Comparison of ENCODE assay signal across 7 cellular contexts in genomic region chr6:144676310-144676709, GRCh38.
DNase-seq lines count a peak whose midpoint lies in the region; ATAC-seq, FAIRE-seq and TF ChIP-seq lines count a peak whose summit lies in the region.
"Not testable (repeated sequence)": the region's sequence is repeated elsewhere in the genome, so short reads cannot be mapped to it uniquely, and the experiment has no call there.

No MANE protein-coding gene starts in this region.

- H2BK120ac ChIP-seq in IMR-90 (ENCODE audit: low read depth, low read length), result not testable (repeated sequence)

- not testable (repeated sequence) for TF ChIP-seq RAD21 in A549 (conservative IDR thresholded peaks at IDR 0.05 in 1 of 2, IDR thresholded peaks at IDR 0.05 in 1 of 2); IMR-90 (IDR thresholded peaks at IDR 0.05; ENCODE audit: low read length); K562 (CRISPR knock-in tag; conservative IDR thresholded peaks at IDR 0.05 in 1 of 2, IDR thresholded peaks at IDR 0.05 in 1 of 2); HepG2 (CRISPR knock-in tag; IDR thresholded peaks at IDR 0.05)

- CTCF ChIA-PET in A549 (lab: Yijun Ruan, JAX); IMR-90 (lab: Yijun Ruan, JAX); K562 (lab: Yijun Ruan, JAX; ENCODE audit: low intra/inter-chr PET ratio); HepG2 (lab: Yijun Ruan, JAX; ENCODE audit: low intra/inter-chr PET ratio, low total read pairs): not testable (repeated sequence)

- H2AK5ac ChIP-seq in IMR-90 (ENCODE audit: low read depth, low read length), result not testable (repeated sequence)

- H2BK15ac ChIP-seq in IMR-90 (ENCODE audit: low read depth, low read length), result not testable (repeated sequence)

- H3K4me3 ChIP-seq in A549; DND-41 (ENCODE audit: low read depth in 1 of 2, low read length in 2 of 2); IMR-90 (ENCODE audit: insufficient read depth, low read depth, low read length); KMS-11 (IDR thresholded peaks at IDR 0.05; ENCODE audit: insufficient read depth, low read depth, low read length); K562; HepG2 (replicated peaks in 1 of 3; ENCODE audit: insufficient read depth in 1 of 3, low read depth in 2 of 3, low read length in 3 of 3); neutrophil (ENCODE audit: low read depth in 1 of 2, low read length in 1 of 2): not testable (repeated sequence)

- H3K27me3 ChIP-seq in DND-41 (ENCODE audit: insufficient read depth, low read length, poor library complexity); IMR-90 (ENCODE audit: control insufficient read depth, insufficient read depth, low read length); KMS-11 (ENCODE audit: insufficient read depth, low read depth); K562 (ENCODE audit: control insufficient read depth in 2 of 2, insufficient read depth in 2 of 2, low read length in 2 of 2); HepG2 (ENCODE audit: control insufficient read depth in 1 of 2, insufficient read depth in 2 of 2, low read length in 2 of 2); neutrophil: not testable (repeated sequence)

- DNase-seq in A549 (ENCODE audit: low read depth in 1 of 2, low spot score in 1 of 2); DND-41; IMR-90; K562 (ENCODE audit: extremely low read depth in 1 of 4, low spot score in 3 of 4); HepG2 (ENCODE audit: low spot score): not testable (repeated sequence)

- ATAC-seq in A549; DND-41 (ENCODE audit: insufficient read depth, low read depth); IMR-90 (ENCODE audit: low read depth); K562; HepG2: not testable (repeated sequence)

- not testable (repeated sequence) for H4K8ac ChIP-seq in IMR-90 (ENCODE audit: low read depth in 2 of 2, low read length in 2 of 2)

- not testable (repeated sequence) for H4K5ac ChIP-seq in IMR-90 (ENCODE audit: low read depth, low read length)

- H3K14ac ChIP-seq in IMR-90 (replicated peaks; ENCODE audit: low read depth, low read length), result not testable (repeated sequence)

- BruUV-seq in IMR-90 (replicated peaks; lab: Mats Ljungman, UMichigan); K562 (replicated peaks; lab: Mats Ljungman, UMichigan); HepG2 (replicated peaks; lab: Mats Ljungman, UMichigan): not testable (repeated sequence)

- H2AK9ac ChIP-seq in IMR-90 (replicated peaks; ENCODE audit: low read depth, low read length, poor library complexity), result not testable (repeated sequence)

- FAIRE-seq in A549 (lab: Jason Lieb, UNC); K562 (lab: Jason Lieb, UNC); HepG2 (lab: Jason Lieb, UNC): not testable (repeated sequence)

- H2AFZ ChIP-seq in DND-41 (ENCODE audit: low read depth, low read length); IMR-90 (replicated peaks; ENCODE audit: low read length, poor library complexity); KMS-11 (ENCODE audit: low read depth); K562 (ENCODE audit: low read depth, low read length); HepG2 (ENCODE audit: low read length): not testable (repeated sequence)

- POLR2A ChIA-PET in A549 (lab: Yijun Ruan, JAX); IMR-90 (lab: Charles Lee; ENCODE audit: unreplicated experiment); K562 (lab: Yijun Ruan, JAX); HepG2 (lab: Yijun Ruan, JAX): not testable (repeated sequence)

- TF ChIP-seq EP300 in A549 (IDR thresholded peaks at IDR 0.05); K562 (IDR thresholded peaks at IDR 0.05; ENCODE audit: low read length); HepG2 (IDR thresholded peaks at IDR 0.05; ENCODE audit: low read depth in 2 of 2, low read length in 2 of 2); HepG2 (CRISPR knock-in tag; IDR thresholded peaks at IDR 0.05; ENCODE audit: borderline replicate concordance): not testable (repeated sequence)

- not testable (repeated sequence) for H3K18ac ChIP-seq in IMR-90 (ENCODE audit: low read depth, low read length)

- not testable (repeated sequence) for H2BK5ac ChIP-seq in IMR-90 (ENCODE audit: low read depth, low read length, poor library complexity, severe bottlenecking)

- H3K9me1 ChIP-seq in IMR-90 (ENCODE audit: insufficient read depth, low read length); K562 (ENCODE audit: control insufficient read depth, insufficient read depth, low read length): not testable (repeated sequence)

- TF ChIP-seq CTCF in A549 (IDR thresholded peaks at IDR 0.05); DND-41 (IDR thresholded peaks at IDR 0.05; ENCODE audit: borderline replicate concordance, extremely low read depth, low read length, poor library complexity, severe bottlenecking); IMR-90 (conservative IDR thresholded peaks at IDR 0.05; ENCODE audit: low read depth, low read length); KMS-11 (conservative IDR thresholded peaks at IDR 0.05; ENCODE audit: low read depth, low read length); K562 (IDR thresholded peaks at IDR 0.05 in 2 of 3, conservative IDR thresholded peaks at IDR 0.05 in 1 of 3; ENCODE audit: insufficient read depth in 2 of 3, low read depth in 1 of 3, low read length in 3 of 3); HepG2 (CRISPR knock-in tag; IDR thresholded peaks at IDR 0.05); neutrophil (IDR thresholded peaks at IDR 0.05): not testable (repeated sequence)

- H4K91ac ChIP-seq in IMR-90 (ENCODE audit: insufficient read depth, low read depth, low read length), result not testable (repeated sequence)

- H4K20me1 ChIP-seq in DND-41 (ENCODE audit: insufficient read depth, low read length); IMR-90 (ENCODE audit: insufficient read depth, low read length); KMS-11 (ENCODE audit: insufficient read depth); K562 (replicated peaks; ENCODE audit: control insufficient read depth, insufficient read depth, low read length): not testable (repeated sequence)
- H4K20me1 ChIP-seq in HepG2 (ENCODE audit: insufficient read depth, low read length), result peaks cover 12% of the 10 kb centered on the region

- 80% methylated on average over 3 of the region's 3 CpGs for WGBS in A549 (ENCODE audit: missing lambda C conversion rate)
- WGBS in IMR-90 (ENCODE audit: extremely low coverage in 2 of 2, insufficient read length in 1 of 2), 2 experiments, result no CpG with 5 or more reads among the region's 3 CpGs
- WGBS in K562 (ENCODE audit: insufficient coverage, low coverage, missing lambda C conversion rate), result 24% methylated on average over 3 of the region's 3 CpGs
- 97% methylated on average over 3 of the region's 3 CpGs for WGBS in HepG2 (ENCODE audit: low lambda C conversion rate)

- not testable (repeated sequence) for H3K4me2 ChIP-seq in A549; DND-41 (ENCODE audit: insufficient read depth, low read length); IMR-90 (ENCODE audit: low read depth, low read length); K562 (ENCODE audit: insufficient read depth, low read length); HepG2 (ENCODE audit: low read depth, low read length)
- peak overlapping the region; percentile 58; the same call in 1 of the 2 replicates for H3K4me2 ChIP-seq in KMS-11

- not testable (repeated sequence) for H3K9me3 ChIP-seq in A549; IMR-90 (ENCODE audit: control insufficient read depth, insufficient read depth, low read length); K562 (replicated peaks; ENCODE audit: control insufficient read depth, insufficient read depth, low read depth, low read length); neutrophil
- H3K9me3 ChIP-seq in DND-41 (ENCODE audit: insufficient read depth, low read length, severe bottlenecking), result peaks cover 15% of the 10 kb centered on the region
- peaks cover 20% of the 10 kb centered on the region for H3K9me3 ChIP-seq in HepG2 (ENCODE audit: low read length)

- not testable (repeated sequence) for H3K4ac ChIP-seq in IMR-90 (ENCODE audit: low read depth, low read length)

- not testable (repeated sequence) for H3K56ac ChIP-seq in IMR-90 (ENCODE audit: extremely low read depth, insufficient read depth, low read length)

- H3K79me1 ChIP-seq in IMR-90 (ENCODE audit: low read depth in 1 of 2, low read length in 2 of 2), result not testable (repeated sequence)

- H3K36me3 ChIP-seq in DND-41 (ENCODE audit: insufficient read depth, low read length) (peaks cover 31% of the 10 kb centered on the region), HepG2 (replicated peaks in 1 of 2; ENCODE audit: control insufficient read depth in 1 of 2, insufficient read depth in 2 of 2, low read length in 2 of 2) (peaks cover 10 to 25% of the 10 kb centered on the region in 2 experiments)
- H3K36me3 ChIP-seq in IMR-90 (ENCODE audit: control insufficient read depth, insufficient read depth, low read length); KMS-11 (ENCODE audit: insufficient read depth); K562 (ENCODE audit: control insufficient read depth, insufficient read depth, low read length); neutrophil: not testable (repeated sequence)

- not testable (repeated sequence) for H3K9ac ChIP-seq in DND-41 (ENCODE audit: low read depth, low read length); IMR-90 (ENCODE audit: low read depth, low read length); KMS-11; K562 (ENCODE audit: insufficient read depth in 1 of 2, low read depth in 2 of 2, low read length in 2 of 2); HepG2 (ENCODE audit: insufficient read depth, low read depth, low read length)

- not testable (repeated sequence) for H3K4me1 ChIP-seq in A549; IMR-90 (ENCODE audit: control insufficient read depth, insufficient read depth, low read length); K562 (replicated peaks in 1 of 2; ENCODE audit: control insufficient read depth in 2 of 2, insufficient read depth in 2 of 2, low read length in 2 of 2); HepG2 (ENCODE audit: insufficient read depth, low read length)
- H3K4me1 ChIP-seq in DND-41 (ENCODE audit: insufficient read depth, low read length) (peaks cover 39% of the 10 kb centered on the region), KMS-11 (ENCODE audit: low read depth, poor library complexity, severe bottlenecking) (peaks cover 71% of the 10 kb centered on the region), neutrophil (ENCODE audit: control insufficient read depth in 1 of 2, insufficient read depth in 1 of 2, low read depth in 1 of 2, low read length in 1 of 2) (peaks cover 39 to 58% of the 10 kb centered on the region in 2 experiments)

- not testable (repeated sequence) for H3K23ac ChIP-seq in IMR-90 (ENCODE audit: low read depth, low read length)

- H2BK20ac ChIP-seq in IMR-90 (ENCODE audit: low read depth, low read length), result not testable (repeated sequence)

- not testable (repeated sequence) for H3K27ac ChIP-seq in A549; IMR-90 (ENCODE audit: insufficient read depth, low read length); K562 (ENCODE audit: extremely low read depth, low read depth, low read length); HepG2 (ENCODE audit: extremely low read length, insufficient read depth, low read length)
- H3K27ac ChIP-seq in DND-41 (ENCODE audit: low read length) (peak overlapping the region; percentile 26; the same call in 1 of the 2 replicates), KMS-11 (peak overlapping the region; percentile 73; the same call in 1 of the 2 replicates), neutrophil (peak overlapping the region; percentile 66)

- dilution Hi-C loops in IMR-90 (cut with HindIII; ENCODE audit: low sequenced_read_pairs, unreplicated experiment), result not testable (repeated sequence)

- TF ChIP-seq POLR2A in A549 (IDR thresholded peaks at IDR 0.05; ENCODE audit: low read length); IMR-90 (IDR thresholded peaks at IDR 0.05; ENCODE audit: low read depth, low read length); K562 (conservative IDR thresholded peaks at IDR 0.05); HepG2 (IDR thresholded peaks at IDR 0.05; ENCODE audit: insufficient read depth in 1 of 2, low read depth in 2 of 2, low read length in 2 of 2): not testable (repeated sequence)

- in situ Hi-C loops in IMR-90 (cut with MboI; ENCODE audit: low sequenced_read_pairs); K562 (cut with MboI); HepG2 (cut with HindIII; ENCODE audit: extremely low pct_ligation_motif_present, low pct_unique_long_range_greater_than_20kb): not testable (repeated sequence)

- peaks cover 62% of the 10 kb centered on the region for H3K79me2 ChIP-seq in DND-41 (ENCODE audit: insufficient read depth, low read length)
- not testable (repeated sequence) for H3K79me2 ChIP-seq in KMS-11 (ENCODE audit: insufficient read depth, low read depth); K562 (ENCODE audit: control insufficient read depth, insufficient read depth, low read length)
- peaks cover 13% of the 10 kb centered on the region for H3K79me2 ChIP-seq in HepG2 (ENCODE audit: insufficient read depth, low read length)

- intact Hi-C loops in IMR-90 (cut with micrococcal nuclease); K562 (cut with micrococcal nuclease); HepG2 (cut with micrococcal nuclease; ENCODE audit: unreplicated experiment): not testable (repeated sequence)
